ENCODE assay signal across 8 cellular contexts in the genomic region with DNA sequence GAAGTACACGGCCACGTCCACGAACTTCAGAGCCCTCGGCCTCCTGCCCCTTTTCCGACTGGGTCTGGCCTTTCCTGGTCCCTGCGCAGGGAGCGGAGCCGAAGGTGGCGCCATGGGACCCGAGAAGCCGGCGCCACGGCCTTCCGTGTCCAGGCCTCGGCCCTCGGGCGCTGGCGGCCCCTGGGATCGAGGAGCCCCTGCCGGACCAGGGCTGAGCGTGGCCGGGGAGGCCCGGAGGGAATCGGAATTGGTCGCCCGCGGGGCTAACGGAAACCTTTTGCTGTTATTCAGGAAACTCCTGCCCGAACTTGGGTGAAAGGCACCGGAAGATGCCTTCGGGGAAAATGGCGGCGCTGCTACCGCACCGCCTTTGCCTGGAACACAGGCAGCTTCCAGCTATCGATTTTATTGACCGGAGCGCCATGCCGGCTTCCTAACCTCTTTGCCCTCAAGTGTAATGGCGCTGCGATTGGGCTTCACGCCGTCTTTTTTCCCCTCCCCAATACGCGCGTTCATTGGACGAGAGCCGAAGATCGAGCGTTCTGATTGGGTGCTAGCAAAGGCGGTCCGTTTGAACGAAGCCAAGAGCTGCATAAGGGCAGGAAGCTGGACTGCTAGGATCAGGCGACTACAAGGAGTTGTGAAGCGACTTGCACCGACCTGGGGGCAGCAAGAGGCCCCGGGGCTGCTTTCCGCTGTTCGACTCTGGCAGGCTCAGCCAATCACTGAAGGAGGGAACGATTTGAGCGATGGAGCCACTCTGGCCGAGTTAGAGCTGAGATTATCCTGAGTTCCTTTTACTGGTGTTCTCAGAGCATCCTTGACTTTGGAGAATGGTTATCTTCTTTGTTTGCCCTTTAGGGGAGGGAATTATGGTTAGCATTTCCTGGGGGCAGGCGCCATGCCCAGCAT. TPM values are rescaled to one million over a fixed set of nuclear protein-coding genes. Genes with fewer than 3 reads are reported as not detected.
DNase-seq lines count a peak whose midpoint lies in the region; ATAC-seq and TF ChIP-seq lines count a peak whose summit lies in the region.

A gene (minus strand): TSS at position 462 of the 912 bp plus-strand sequence. CDS start 348 bp downstream, at position 114.

- H3K27me3 Mint-ChIP-seq in CD14-positive monocyte (ENCODE audit: low read depth in 3 of 3), result no peaks in the 10 kb centered on the region
- H3K27me3 Mint-ChIP-seq in activated CD4-positive, alpha-beta memory T cell treated with anti-CD3 and anti-CD28 coated beads for 36 hours, result no peaks in the 10 kb centered on the region

- intact Hi-C loops in CD14-positive monocyte (cut with micrococcal nuclease), result loop anchor here (2.0 to 10.0 kb wide), 4 partner anchors 25 to 165 kb away; a partner anchor contains a TSS
- intact Hi-C loops in activated CD4-positive, alpha-beta memory T cell treated with anti-CD3 and anti-CD28 coated beads for 36 hours (cut with micrococcal nuclease), result loop anchor here (1.0 to 5.0 kb wide), 5 partner anchors 40 to 178 kb away; a partner anchor contains a TSS
- intact Hi-C loops in right lobe of liver (cut with DNase I), result no loop called here

- TF ChIP-seq CTCF in CD14-positive monocyte (IDR thresholded peaks at IDR 0.05) (no peak), right lobe of liver (IDR thresholded peaks at IDR 0.05) (no peak)

- peaks cover 12 to 26% of the 10 kb centered on the region in 2 donors for H3K36me3 Mint-ChIP-seq in CD14-positive monocyte
- peaks cover 9% of the 10 kb centered on the region for H3K36me3 Mint-ChIP-seq in activated CD4-positive, alpha-beta memory T cell treated with anti-CD3 and anti-CD28 coated beads for 36 hours

- H3K9me3 ChIP-seq in duodenal mucosa (ENCODE audit: control insufficient read depth in 1 of 2, low read length in 2 of 2) (no peaks in the 10 kb centered on the region), right lobe of liver (no peaks in the 10 kb centered on the region)

- WGBS in right lobe of liver (ENCODE audit: insufficient coverage, low coverage, low lambda C conversion rate, missing lambda C conversion rate), result 1% methylated on average over 20 of the region's 63 CpGs

- peaks cover 0 to 2% (median 0%) of the 10 kb centered on the region in 7 donors for H3K9me3 Mint-ChIP-seq in CD14-positive monocyte
- H3K9me3 Mint-ChIP-seq in activated CD4-positive, alpha-beta memory T cell treated with anti-CD3 and anti-CD28 coated beads for 36 hours, result no peaks in the 10 kb centered on the region

- peaks cover 49% of the 10 kb centered on the region for H3K4me1 Mint-ChIP-seq in CD14-positive monocyte
- H3K4me1 Mint-ChIP-seq in activated CD4-positive, alpha-beta memory T cell treated with anti-CD3 and anti-CD28 coated beads for 36 hours (ENCODE audit: low read depth), result peaks cover 15% of the 10 kb centered on the region

- H3K4me1 ChIP-seq in duodenal mucosa (ENCODE audit: control insufficient read depth in 1 of 2, insufficient read depth in 2 of 2, low read length in 2 of 2) (peaks cover 9 to 17% of the 10 kb centered on the region in 2 donors), right lobe of liver (peaks cover 0 to 20% (median 11%) of the 10 kb centered on the region in 4 donors)

- H3K27ac ChIP-seq in duodenal mucosa (ENCODE audit: low read depth, low read length), result peak within 1 kb of the TSS; percentile 90
- H3K27ac ChIP-seq in right lobe of liver, result peak within 1 kb of the TSS; percentile 99 to 100 (median 99)

- H3K36me3 ChIP-seq in duodenal mucosa (ENCODE audit: control insufficient read depth in 1 of 2, insufficient read depth in 2 of 2, low read length in 2 of 2) (peaks cover 0 to 9% of the 10 kb centered on the region in 2 donors), right lobe of liver (peaks cover 0 to 18% (median 7%) of the 10 kb centered on the region in 4 donors)

- ATAC-seq in GM19397 (IDR thresholded peaks at IDR 0.05; ENCODE audit: unreplicated experiment), result peak; percentile 88
- peak; percentile 82 for ATAC-seq in HG03571 (IDR thresholded peaks at IDR 0.05; ENCODE audit: unreplicated experiment)
- peak; percentile 94 to 95 (median 94) for ATAC-seq in right lobe of liver

- CTCF ChIA-PET in activated CD4-positive, alpha-beta memory T cell treated with anti-CD3 and anti-CD28 coated beads for 36 hours (lab: Charles Lee), result interaction anchor here (0.8 to 5.1 kb wide), 11 partner anchors 9 to 518 kb away, joined by 3 to 45 read pairs (median 5); a partner anchor contains a TSS

- peak within 1 kb of the TSS; percentile 62 to 94 (median 91) for H3K27ac Mint-ChIP-seq in CD14-positive monocyte
- H3K27ac Mint-ChIP-seq in activated CD4-positive, alpha-beta memory T cell treated with anti-CD3 and anti-CD28 coated beads for 36 hours, result peak within 1 kb of the TSS; percentile 94

- peak within 1 kb of the TSS; percentile 99 for H3K9ac ChIP-seq in duodenal mucosa (ENCODE audit: low read depth in 1 of 2, low read length in 2 of 2)

- TF ChIP-seq POLR2A in right lobe of liver (IDR thresholded peaks at IDR 0.05), result peak; percentile 84

- POLR2A ChIA-PET in activated CD4-positive, alpha-beta memory T cell treated with anti-CD3 and anti-CD28 coated beads for 36 hours (lab: Charles Lee), result interaction anchor here (0.6 to 2.2 kb wide), 14 partner anchors 10 to 215 kb away, joined by 3 to 15 read pairs (median 4); a partner anchor contains a TSS

- H3K27me3 ChIP-seq in duodenal mucosa (ENCODE audit: control insufficient read depth in 1 of 2, insufficient read depth in 2 of 2, low read length in 2 of 2) (peaks cover 0 to under 1% of the 10 kb centered on the region in 2 donors), right lobe of liver (no peaks in the 10 kb centered on the region)

- peak within 1 kb of the TSS; percentile 89 to 93 for H3K4me3 Mint-ChIP-seq in CD14-positive monocyte
- peak within 1 kb of the TSS; percentile 89 for H3K4me3 Mint-ChIP-seq in activated CD4-positive, alpha-beta memory T cell treated with anti-CD3 and anti-CD28 coated beads for 36 hours

- H3K4me3 ChIP-seq in duodenal mucosa (ENCODE audit: low read depth in 1 of 2, low read length in 2 of 2) (peak within 1 kb of the TSS; percentile 89 to 93), right lobe of liver (peak within 1 kb of the TSS; percentile 71 to 94 (median 80))

- DNase-seq in CD14-positive monocyte (ENCODE audit: low spot score) (peak; percentile 94), NCI-H82 treated with DMSO at 0.1 percent for 48 hours (lab: John Stamatoyannopoulos, UW; ENCODE audit: unreplicated experiment) (peak; percentile 89), right lobe of liver (peak; percentile 92 to 98 (median 96))
- peak; percentile 98 for DNase-seq in activated CD4-positive, alpha-beta memory T cell treated with anti-CD3 and anti-CD28 coated beads for 36 hours
- peak; percentile 87 to 93 for DNase-seq in stimulated activated CD4-positive, alpha-beta T cell treated with anti-CD3 and anti-CD28 coated beads, Interleukin-4, amount 100 ng/mL, for 4 hours

RNA-seq across cellular contexts. Expression of the gene that starts here (rescaled TPM):
- polyA plus RNA-seq in CD14-positive monocyte, result 10 to 100 TPM in 1 of 2 donors, 1 to 10 TPM in 1; 8.0 to 11.2 TPM
- 1 to 10 TPM; 8.7 to 9.9 TPM for total RNA-seq in activated CD4-positive, alpha-beta memory T cell treated with anti-CD3 and anti-CD28 coated beads for 36 hours
- 1 to 10 TPM; 3.9 to 5.8 (median 4.4) TPM for total RNA-seq in right lobe of liver

Comparison
In these comparisons a context has a peak if more than half of its experiments do, and no peak if none do; other contexts are left out.
1. Peak in every context shown above with its lines: DNase-seq, ATAC-seq, H3K4me3 ChIP-seq and H3K27ac ChIP-seq.
2. intact Hi-C loops: an anchor here in CD14-positive monocyte (2.0 to 10.0 kb wide) and activated CD4-positive, alpha-beta memory T cell treated with anti-CD3 and anti-CD28 coated beads for 36 hours (1.0 to 5.0 kb wide); none called in right lobe of liver.